8 cellular contexts compared by ENCODE assay signal in genomic region chr1:236141447-236142357, GRCh38.
DNase-seq lines count a peak whose midpoint lies in the region; ATAC-seq and TF ChIP-seq lines count a peak whose summit lies in the region.

No MANE protein-coding gene starts in this region.

- H3K4me1 Mint-ChIP-seq in stimulated activated naive B cell treated with anti-CD40 and anti-IgM and Interleukin-4, amounts not matched to agents 10 μg/mL and 1 μg/mL and 100 μg/mL, for 72 hours: peaks cover 22 to 43% of the 10 kb centered on the region in 2 donors

- no peak for TF ChIP-seq CTCF in RWPE2 (IDR thresholded peaks at IDR 0.05; ENCODE audit: poor library complexity, severe bottlenecking)
- TF ChIP-seq CTCF in coronary artery (IDR thresholded peaks at IDR 0.05): no peak

- no peaks in the 10 kb centered on the region for H3K9me3 Mint-ChIP-seq in stimulated activated naive B cell treated with anti-CD40 and anti-IgM and Interleukin-4, amounts not matched to agents 10 μg/mL and 1 μg/mL and 100 μg/mL, for 72 hours

- peaks cover 25 to 37% of the 10 kb centered on the region in 2 donors for H3K36me3 Mint-ChIP-seq in stimulated activated naive B cell treated with anti-CD40 and anti-IgM and Interleukin-4, amounts not matched to agents 10 μg/mL and 1 μg/mL and 100 μg/mL, for 72 hours

- no peaks in the 10 kb centered on the region for H3K27me3 ChIP-seq in RWPE2 (ENCODE audit: insufficient read depth, poor library complexity, severe bottlenecking)

- no peaks in the 10 kb centered on the region for H3K4me1 ChIP-seq in RWPE2 (ENCODE audit: insufficient read depth, poor library complexity, severe bottlenecking)

- H3K27ac ChIP-seq in RWPE2 (ENCODE audit: poor library complexity, severe bottlenecking) (no peak overlapping the region), coronary artery (peak overlapping the region in 1 of 2 donors; percentile 72)

- DNase-seq in 8988T (peak; percentile 79), EL (peak; percentile 61), RWPE2 (ENCODE audit: low spot score) (no peak), coronary artery (ENCODE audit: low spot score) (no peak), left kidney (ENCODE audit: low read depth, low spot score) (peak; percentile 70), NOMO-1 treated with dmso at 0.1 percent for 144 hours (lab: John Stamatoyannopoulos, UW; ENCODE audit: unreplicated experiment) (no peak)
- no peak for DNase-seq in stimulated activated naive B cell treated with anti-CD40 and anti-IgM and Interleukin-4, amounts not matched to agents 10 μg/mL and 1 μg/mL and 100 μg/mL, for 72 hours

- H3K27me3 Mint-ChIP-seq in stimulated activated naive B cell treated with anti-CD40 and anti-IgM and Interleukin-4, amounts not matched to agents 10 μg/mL and 1 μg/mL and 100 μg/mL, for 72 hours: peaks cover 42 to 59% of the 10 kb centered on the region in 2 donors

- H3K4me3 Mint-ChIP-seq in stimulated activated naive B cell treated with anti-CD40 and anti-IgM and Interleukin-4, amounts not matched to agents 10 μg/mL and 1 μg/mL and 100 μg/mL, for 72 hours: peak overlapping the region; percentile 84 to 86

- ATAC-seq in HG03095 (IDR thresholded peaks at IDR 0.05; ENCODE audit: unreplicated experiment): peak; percentile 8
- ATAC-seq in RWPE2 (ENCODE audit: low read depth): peak; percentile 47
- ATAC-seq in stimulated activated naive B cell treated with anti-CD40 and anti-IgM and Interleukin-4, amounts not matched to agents 10 μg/mL and 1 μg/mL and 100 μg/mL, for 72 hours (replicated peaks): peak; percentile 4 to 17

- no peaks in the 10 kb centered on the region for H3K9me3 ChIP-seq in RWPE2 (ENCODE audit: severe bottlenecking)

- H3K36me3 ChIP-seq in RWPE2 (ENCODE audit: low read depth): no peaks in the 10 kb centered on the region

- H3K27ac Mint-ChIP-seq in stimulated activated naive B cell treated with anti-CD40 and anti-IgM and Interleukin-4, amounts not matched to agents 10 μg/mL and 1 μg/mL and 100 μg/mL, for 72 hours: peak overlapping the region; percentile 88

- H3K4me3 ChIP-seq in RWPE2 (ENCODE audit: severe bottlenecking): peak overlapping the region; percentile 86
- H3K4me3 ChIP-seq in coronary artery: peak overlapping the region; percentile 90

Comparison
In these comparisons a context has a peak if more than half of its experiments do, and no peak if none do; other contexts are left out.
1. DNase-seq: peak in 8988T (single experiment), EL (single experiment) and left kidney (single experiment); none in RWPE2 (single experiment), coronary artery (single experiment), stimulated activated naive B cell treated with anti-CD40 and anti-IgM and Interleukin-4, amounts not matched to agents 10 μg/mL and 1 μg/mL and 100 μg/mL, for 72 hours (single experiment) and NOMO-1 treated with dmso at 0.1 percent for 144 hours (single experiment).
2. Peak in every context shown above with its lines, with median percentiles within 50 percentile points of each other: ATAC-seq.